8 cellular contexts compared by ENCODE assay signal in the genomic region with DNA sequence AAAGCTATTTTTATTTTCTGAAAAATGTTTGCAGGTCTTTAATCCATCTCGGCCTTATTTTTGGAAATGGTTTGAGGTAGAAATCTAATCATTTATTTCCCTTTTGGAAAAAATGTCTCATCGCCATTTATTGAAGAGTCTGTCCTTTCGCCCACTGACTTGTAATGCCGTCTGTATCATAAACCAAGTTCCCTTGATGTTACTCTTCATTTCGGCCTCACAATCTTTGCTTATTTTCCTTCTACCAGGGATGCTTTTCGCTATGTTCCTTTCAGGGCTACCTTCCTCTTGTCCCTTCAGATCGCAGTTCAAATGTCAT. TPM values are rescaled to one million over a fixed set of nuclear protein-coding genes. Genes with fewer than 3 reads are reported as not detected.
DNase-seq lines count a peak whose midpoint lies in the region; ATAC-seq and TF ChIP-seq lines count a peak whose summit lies in the region.

No MANE protein-coding gene starts in this region.

- peak overlapping the region; percentile 18 for H2AFZ ChIP-seq in neuron (ENCODE audit: low read depth, low read length)

- H3K27me3 ChIP-seq in BE2C, result no peaks in the 10 kb centered on the region
- H3K27me3 ChIP-seq in neuron (ENCODE audit: insufficient read depth, low read length), result no peaks in the 10 kb centered on the region

- DNase-seq in BE2C (no peak), NB4 (ENCODE audit: low read depth) (no peak), epithelial cell of prostate (ENCODE audit: low read depth, low spot score) (no peak), left lobe of liver (ENCODE audit: low spot score) (no peak)
- DNase-seq in activated naive CD4-positive, alpha-beta T cell treated with anti-CD3 and anti-CD28 coated beads for 36 hours, result no peak
- DNase-seq in activated naive CD4-positive, alpha-beta T cell treated with anti-CD3 and anti-CD28 coated beads, Interleukin-2, amount 10 ng/mL, durations not matched to agents 7 days and 5 days, result no peak

- H3K4me3 ChIP-seq in BE2C (ENCODE audit: low read depth, low read length), result peak overlapping the region; percentile 83
- peak overlapping the region; percentile 98 for H3K4me3 ChIP-seq in NB4 (ENCODE audit: low read depth, low read length)
- peak overlapping the region; percentile 92 for H3K4me3 ChIP-seq in neuron (ENCODE audit: low read length)

- intact Hi-C loops in activated naive CD4-positive, alpha-beta T cell treated with anti-CD3 and anti-CD28 coated beads for 36 hours (cut with micrococcal nuclease), result loop anchor here (1.0 to 5.0 kb wide), 5 partner anchors 98 to 532 kb away; a partner anchor contains a TSS

- no peak overlapping the region for H3K27ac Mint-ChIP-seq in activated naive CD4-positive, alpha-beta T cell treated with anti-CD3 and anti-CD28 coated beads for 36 hours
- no peak overlapping the region for H3K27ac Mint-ChIP-seq in activated naive CD4-positive, alpha-beta T cell treated with anti-CD3 and anti-CD28 coated beads, Interleukin-2, amount 10 ng/mL, durations not matched to agents 7 days and 5 days

- H3K36me3 Mint-ChIP-seq in activated naive CD4-positive, alpha-beta T cell treated with anti-CD3 and anti-CD28 coated beads for 36 hours (ENCODE audit: low read depth), result peaks cover 2% of the 10 kb centered on the region
- peaks cover 8% of the 10 kb centered on the region for H3K36me3 Mint-ChIP-seq in activated naive CD4-positive, alpha-beta T cell treated with anti-CD3 and anti-CD28 coated beads, Interleukin-2, amount 10 ng/mL, durations not matched to agents 7 days and 5 days

- CTCF ChIA-PET in activated naive CD4-positive, alpha-beta T cell treated with anti-CD3 and anti-CD28 coated beads for 36 hours (lab: Charles Lee), result interaction anchor here (0.6 to 2.4 kb wide), 7 partner anchors 8 to 1309 kb away, joined by 3 to 14 read pairs (median 3); no protein-coding TSS in a partner anchor
- CTCF ChIA-PET in activated naive CD4-positive, alpha-beta T cell treated with anti-CD3 and anti-CD28 coated beads, Interleukin-2, amount 10 ng/mL, durations not matched to agents 7 days and 5 days (lab: Charles Lee), result interaction anchor here (3.1 kb wide), 1 partner anchor 155 kb away, joined by 18 read pairs; no protein-coding TSS in a partner anchor

- no peak for ATAC-seq in HG03097 (IDR thresholded peaks at IDR 0.05; ENCODE audit: low FRiP score, unreplicated experiment)
- ATAC-seq in left lobe of liver, result no peak

- no peaks in the 10 kb centered on the region for H3K27me3 Mint-ChIP-seq in activated naive CD4-positive, alpha-beta T cell treated with anti-CD3 and anti-CD28 coated beads for 36 hours (ENCODE audit: low read depth)
- H3K27me3 Mint-ChIP-seq in activated naive CD4-positive, alpha-beta T cell treated with anti-CD3 and anti-CD28 coated beads, Interleukin-2, amount 10 ng/mL, durations not matched to agents 7 days and 5 days, result no peaks in the 10 kb centered on the region

- no peak for TF ChIP-seq POLR2A in NB4 (IDR thresholded peaks at IDR 0.05; ENCODE audit: extremely low read depth, insufficient read length)

- TF ChIP-seq CTCF in BE2C (IDR thresholded peaks at IDR 0.05; ENCODE audit: low read depth, low read length) (no peak), NB4 (IDR thresholded peaks at IDR 0.05; ENCODE audit: low read depth, low read length) (no peak)

- peak overlapping the region; percentile 75 for H3K27ac ChIP-seq in epithelial cell of prostate

- H3K9me3 Mint-ChIP-seq in activated naive CD4-positive, alpha-beta T cell treated with anti-CD3 and anti-CD28 coated beads for 36 hours, result no peaks in the 10 kb centered on the region
- H3K9me3 Mint-ChIP-seq in activated naive CD4-positive, alpha-beta T cell treated with anti-CD3 and anti-CD28 coated beads, Interleukin-2, amount 10 ng/mL, durations not matched to agents 7 days and 5 days, result no peaks in the 10 kb centered on the region

- H3K4me1 Mint-ChIP-seq in activated naive CD4-positive, alpha-beta T cell treated with anti-CD3 and anti-CD28 coated beads for 36 hours (ENCODE audit: low read depth), result peaks cover 5% of the 10 kb centered on the region
- H3K4me1 Mint-ChIP-seq in activated naive CD4-positive, alpha-beta T cell treated with anti-CD3 and anti-CD28 coated beads, Interleukin-2, amount 10 ng/mL, durations not matched to agents 7 days and 5 days, result peaks cover 5% of the 10 kb centered on the region

- H3K9me3 ChIP-seq in BE2C, result no peaks in the 10 kb centered on the region
- no peaks in the 10 kb centered on the region for H3K9me3 ChIP-seq in neuron (ENCODE audit: low read length)

- H3K4me3 Mint-ChIP-seq in activated naive CD4-positive, alpha-beta T cell treated with anti-CD3 and anti-CD28 coated beads for 36 hours, result no peak overlapping the region
- H3K4me3 Mint-ChIP-seq in activated naive CD4-positive, alpha-beta T cell treated with anti-CD3 and anti-CD28 coated beads, Interleukin-2, amount 10 ng/mL, durations not matched to agents 7 days and 5 days, result no peak overlapping the region

- no peaks in the 10 kb centered on the region for H3K36me3 ChIP-seq in BE2C
- no peaks in the 10 kb centered on the region for H3K36me3 ChIP-seq in neuron (ENCODE audit: insufficient read depth, low read length)

- H3K4me1 ChIP-seq in BE2C (no peaks in the 10 kb centered on the region), neuron (ENCODE audit: insufficient read depth, low read length) (peaks cover 33% of the 10 kb centered on the region)

RNA-seq across cellular contexts. Expression of a gene that starts 0.4 kb away (rescaled TPM):
- 8.8 TPM for polyA plus RNA-seq in BE2C (2012; ENCODE audit: insufficient read depth, insufficient read length, low read depth)
- total RNA-seq in activated naive CD4-positive, alpha-beta T cell treated with anti-CD3 and anti-CD28 coated beads for 36 hours, result 10 to 100 TPM; 12.5 to 12.9 TPM
- 4.8 TPM for total RNA-seq in left lobe of liver
